ENCODE assay signal across 8 cellular contexts in the genomic region with DNA sequence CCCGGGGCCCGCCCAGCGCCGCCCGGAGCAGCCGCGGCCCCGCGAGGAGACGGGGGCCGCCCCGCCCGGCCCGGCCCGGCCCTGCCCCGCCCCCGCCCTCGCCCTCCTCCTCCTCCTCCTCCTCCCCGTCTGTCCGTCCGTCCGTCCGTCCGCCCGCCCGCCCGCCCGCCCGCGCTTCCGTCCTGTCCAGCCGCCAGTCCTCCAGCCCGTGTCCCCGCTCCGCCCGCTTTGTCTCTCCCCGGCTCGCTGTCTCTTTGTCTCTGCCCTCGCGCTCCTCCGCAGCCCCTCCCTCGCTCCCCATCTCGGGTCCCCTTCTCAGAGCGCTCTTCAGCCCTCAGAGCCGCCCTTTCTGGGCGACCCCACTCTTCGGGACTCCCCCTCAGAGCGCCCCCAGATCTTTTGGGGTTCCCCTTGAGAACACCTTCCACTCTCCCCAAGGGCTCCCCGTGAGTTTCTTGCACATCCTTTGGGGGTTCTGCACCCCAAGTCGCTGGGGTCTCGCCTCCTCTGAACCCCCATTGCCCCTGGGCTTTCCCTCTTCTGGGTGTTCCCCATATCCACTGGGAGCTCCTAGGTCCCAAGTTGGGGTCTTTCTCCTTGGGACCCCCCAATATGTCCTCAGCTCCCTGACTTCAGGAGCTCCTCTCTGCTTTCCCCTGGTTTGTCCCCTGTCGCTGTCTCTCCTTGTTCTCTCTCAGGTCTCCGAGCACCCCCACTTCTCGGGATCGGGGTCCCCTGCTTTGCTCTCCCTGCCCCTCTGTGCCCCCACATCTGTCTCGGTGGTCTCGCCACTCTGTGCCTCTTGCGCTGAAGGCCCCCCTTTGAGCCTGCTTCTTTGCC.
DNase-seq lines count a peak whose midpoint lies in the region; ATAC-seq, FAIRE-seq and TF ChIP-seq lines count a peak whose summit lies in the region.

No MANE protein-coding gene starts in this region.

- H3K4me3 ChIP-seq in GM12875 (ENCODE audit: low read depth, low read length) (peak overlapping the region; percentile 70), bronchial epithelial cell (ENCODE audit: low read depth, low read length) (peak overlapping the region; percentile 69)

- peaks cover 1% of the 10 kb centered on the region for H3K36me3 Mint-ChIP-seq in T-helper 2 cell treated with Interferon-gamma antibody and Interleukin-4, amounts not matched to agents 5 μg/mL and 100 μg/mL, for 36 hours (ENCODE audit: low read depth)

- H3K27ac Mint-ChIP-seq in T-helper 2 cell treated with Interferon-gamma antibody and Interleukin-4, amounts not matched to agents 5 μg/mL and 100 μg/mL, for 36 hours, result peak overlapping the region; percentile 86

- FAIRE-seq in bronchial epithelial cell (lab: Jason Lieb, UNC), result no peak

- H3K27me3 ChIP-seq in bronchial epithelial cell (ENCODE audit: control insufficient read depth, insufficient read depth, low read length), result no peaks in the 10 kb centered on the region

- TF ChIP-seq CTCF in GM12875 (IDR thresholded peaks at IDR 0.05; ENCODE audit: borderline replicate concordance, insufficient read depth, low read depth, low read length), result no peak
- no peak for TF ChIP-seq CTCF in bronchial epithelial cell (IDR thresholded peaks at IDR 0.05; ENCODE audit: insufficient read depth, low read length, severe bottlenecking)

- H3K4me3 Mint-ChIP-seq in T-helper 2 cell treated with Interferon-gamma antibody and Interleukin-4, amounts not matched to agents 5 μg/mL and 100 μg/mL, for 36 hours, result peak overlapping the region; percentile 92

- peak; percentile 15 for ATAC-seq in HG03520 (IDR thresholded peaks at IDR 0.05; ENCODE audit: unreplicated experiment)

- no peaks in the 10 kb centered on the region for H3K27me3 Mint-ChIP-seq in T-helper 2 cell treated with Interferon-gamma antibody and Interleukin-4, amounts not matched to agents 5 μg/mL and 100 μg/mL, for 36 hours (ENCODE audit: low read depth)

- peaks cover 5% of the 10 kb centered on the region for H3K36me3 ChIP-seq in bronchial epithelial cell (ENCODE audit: control insufficient read depth, insufficient read depth, low read length)

- DNase-seq in A172 (ENCODE audit: low spot score), result peak; percentile 35
- peak; percentile 14 for DNase-seq in T-helper 2 cell treated with Interferon-gamma antibody and Interleukin-4, amounts not matched to agents 5 μg/mL and 100 μg/mL, for 36 hours (ENCODE audit: low spot score)
- DNase-seq in bronchial epithelial cell (ENCODE audit: low read depth), result no peak
- DNase-seq in iris pigment epithelial cell (ENCODE audit: low read depth), result peak; percentile 50
- peak; percentile 53 for DNase-seq in stimulated activated CD4-positive, alpha-beta T cell treated with anti-CD3 and anti-CD28 coated beads, Interleukin-15, amount 100 ng/mL, for 24 hours
- DNase-seq in NCI-H1930 (lab: John Stamatoyannopoulos, UW), result no peak

- H3K4me1 Mint-ChIP-seq in T-helper 2 cell treated with Interferon-gamma antibody and Interleukin-4, amounts not matched to agents 5 μg/mL and 100 μg/mL, for 36 hours (ENCODE audit: low read depth), result peaks cover 46% of the 10 kb centered on the region

- H3K9me3 Mint-ChIP-seq in T-helper 2 cell treated with Interferon-gamma antibody and Interleukin-4, amounts not matched to agents 5 μg/mL and 100 μg/mL, for 36 hours, result no peaks in the 10 kb centered on the region

Comparison
In these comparisons a context has a peak if more than half of its experiments do, and no peak if none do; other contexts are left out.
1. DNase-seq: peak in A172 (single experiment), T-helper 2 cell treated with Interferon-gamma antibody and Interleukin-4, amounts not matched to agents 5 μg/mL and 100 μg/mL, for 36 hours (single experiment), iris pigment epithelial cell (single experiment) and stimulated activated CD4-positive, alpha-beta T cell treated with anti-CD3 and anti-CD28 coated beads, Interleukin-15, amount 100 ng/mL, for 24 hours (single experiment); none in bronchial epithelial cell (single experiment) and NCI-H1930 (0 of 2).